8 cellular contexts compared by ENCODE assay signal in the genomic region with DNA sequence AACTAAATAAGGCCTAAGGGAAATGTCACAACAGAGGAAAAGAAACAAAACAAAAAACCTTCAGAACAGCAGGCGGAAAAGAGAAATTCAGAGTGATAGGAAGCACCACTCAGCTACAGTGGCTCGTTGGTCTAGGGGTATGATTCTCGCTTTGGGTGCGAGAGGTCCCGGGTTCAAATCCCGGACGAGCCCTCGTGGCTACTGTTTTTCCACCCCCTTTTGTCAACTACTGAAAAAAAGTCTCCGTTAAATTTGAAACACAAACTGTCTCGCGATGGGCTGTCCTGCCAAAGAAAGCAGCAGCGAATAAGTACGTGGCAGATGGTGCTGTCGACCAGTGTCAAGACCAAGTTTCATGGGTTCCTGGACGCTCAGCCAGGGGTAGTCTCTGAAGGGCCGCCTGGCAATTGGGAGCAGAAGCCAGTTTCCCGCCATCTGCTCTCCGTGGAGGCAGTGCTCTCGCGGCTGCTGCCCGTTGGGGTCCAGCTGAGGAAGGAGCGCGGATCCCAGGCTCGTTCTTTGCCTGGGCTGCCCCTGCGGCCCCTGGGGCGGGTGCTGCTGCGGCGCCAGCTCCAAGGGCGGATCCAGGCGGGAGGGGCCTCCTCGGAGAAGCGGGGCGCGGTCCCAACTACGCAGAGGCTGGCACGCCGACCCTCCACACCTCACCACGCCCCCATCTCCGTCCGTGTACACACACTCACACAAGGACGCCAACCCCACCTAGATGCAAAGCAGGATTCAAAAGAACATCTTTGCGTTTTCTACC.
DNase-seq lines count a peak whose midpoint lies in the region; ATAC-seq lines count a peak whose summit lies in the region.

A gene with protein sequence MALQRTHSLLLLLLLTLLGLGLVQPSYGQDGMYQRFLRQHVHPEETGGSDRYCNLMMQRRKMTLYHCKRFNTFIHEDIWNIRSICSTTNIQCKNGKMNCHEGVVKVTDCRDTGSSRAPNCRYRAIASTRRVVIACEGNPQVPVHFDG (plus strand): TSS at position 665 of the 766 bp plus-strand sequence. CDS start 14,812 bp downstream, outside the sequence.

- peak; percentile 25 for ATAC-seq in HG02588 (IDR thresholded peaks at IDR 0.05; ENCODE audit: unreplicated experiment)
- ATAC-seq in HG03521 (IDR thresholded peaks at IDR 0.05; ENCODE audit: unreplicated experiment): no peak

- DNase-seq in NCI-H2227 (lab: John Stamatoyannopoulos, UW; ENCODE audit: unreplicated experiment) (peak; percentile 75), left kidney (ENCODE audit: low read depth, low spot score) (peak; percentile 85)
- peak; percentile 89 for DNase-seq in activated CD4-positive, alpha-beta T cell treated with anti-CD3 and anti-CD28 coated beads for 48 hours
- DNase-seq in stimulated activated CD4-positive, alpha-beta T cell treated with anti-CD3 and anti-CD28 coated beads, Interleukin-1b, Interleukin-23, amount 100 ng/mL, for 24 hours (ENCODE audit: low read depth in 4 of 4, low spot score in 1 of 4): peak; percentile 42 to 79 (median 70)

- peak within 1 kb of the TSS; percentile 100 for H3K27ac ChIP-seq in cingulate gyrus (ENCODE audit: low read depth, low read length)

- peak within 1 kb of the TSS; percentile 62 for H3K4me3 ChIP-seq in GM08714 (ENCODE audit: low read length)
